15 cellular contexts compared by ENCODE assay signal in the genomic region with DNA sequence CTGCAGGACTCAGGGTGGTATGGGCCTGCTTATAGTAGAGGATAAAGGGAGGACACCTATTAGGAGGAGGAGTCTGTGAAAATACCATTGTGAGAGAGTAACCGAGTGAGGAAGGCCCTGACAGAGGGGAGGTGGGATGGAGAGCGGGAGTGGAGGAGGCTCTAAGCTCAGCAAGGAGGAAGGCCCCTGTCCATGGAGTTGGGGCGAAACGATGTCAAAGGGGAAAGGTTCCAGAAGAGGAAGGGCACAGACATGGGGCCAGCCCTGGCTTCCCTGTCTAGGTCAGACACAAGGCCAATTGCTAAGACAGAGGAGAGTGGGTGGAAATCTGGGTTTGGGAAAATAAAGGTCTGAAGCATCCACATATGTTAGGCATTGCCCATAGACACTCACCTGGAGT.
"Had no signal": no experiment of that assay in that cellular context is flagged by ENCODE, and none has a peak within 500 bp of the region (broad histone marks: within the 10 kb centered on the region; RNA-seq: fewer than 3 reads in every experiment).

No MANE protein-coding gene starts in this region.

- H3K27me3 Mint-ChIP-seq: activated CD4-positive, alpha-beta T cell treated with anti-CD3 and anti-CD28 coated beads for 36 hours had no signal

- H3K27me3 ChIP-seq: cardiac muscle cell, colonic mucosa, SJCRH30, upper lobe of left lung had no signal

- DNase-seq: activated CD4-positive, alpha-beta memory T cell treated with anti-CD3 and anti-CD28 coated beads, Interleukin-2, amount 10 ng/mL, durations not matched to agents 7 days and 5 days; activated CD4-positive, alpha-beta T cell treated with anti-CD3 and anti-CD28 coated beads for 36 hours; activated naive CD4-positive, alpha-beta T cell treated with anti-CD3 and anti-CD28 coated beads, Interleukin-2, amount 50 U/mL, for 16 hours; colonic mucosa; effector memory CD4-positive, alpha-beta T cell; SJCRH30; stimulated activated CD4-positive, alpha-beta T cell treated with anti-CD3 and anti-CD28 coated beads, Interleukin-4, amount 100 ng/mL, for 4 hours; upper lobe of left lung had no signal

- H3K4me3 ChIP-seq: cardiac muscle cell, colonic mucosa, gastroesophageal sphincter, SJCRH30, upper lobe of left lung had no signal

- H3K36me3 ChIP-seq: cardiac muscle cell, colonic mucosa, gastroesophageal sphincter, SJCRH30, upper lobe of left lung had no signal

- H3K9me3 ChIP-seq: colonic mucosa, gastroesophageal sphincter, SJCRH30, upper lobe of left lung had no signal

- H3K4me3 Mint-ChIP-seq: activated CD4-positive, alpha-beta memory T cell treated with anti-CD3 and anti-CD28 coated beads, Interleukin-2, amount 10 ng/mL, durations not matched to agents 7 days and 5 days; activated CD4-positive, alpha-beta T cell treated with anti-CD3 and anti-CD28 coated beads for 36 hours; mesothelial cell of epicardium; neural crest cell had no signal

- H3K9me3 Mint-ChIP-seq: activated CD4-positive, alpha-beta memory T cell treated with anti-CD3 and anti-CD28 coated beads, Interleukin-2, amount 10 ng/mL, durations not matched to agents 7 days and 5 days; activated T-helper 2 cell treated with anti-CD3 and anti-CD28 coated beads, Interferon-gamma antibody, Interleukin-2, Interleukin-4, amounts not matched to agents 10 μg/mL and 5 μg/mL and 100 μg/mL, durations not matched to agents 14 hours and 24 hours and 36 hours; mesothelial cell of epicardium; neural crest cell had no signal

- H3K36me3 Mint-ChIP-seq: mesothelial cell of epicardium had no signal

- H3K27ac ChIP-seq: cardiac muscle cell, colonic mucosa, epithelial cell of prostate, gastroesophageal sphincter, parathyroid adenoma, SJCRH30 had no signal

- H3K27ac Mint-ChIP-seq: activated CD4-positive, alpha-beta memory T cell treated with anti-CD3 and anti-CD28 coated beads, Interleukin-2, amount 10 ng/mL, durations not matched to agents 7 days and 5 days; activated CD4-positive, alpha-beta T cell treated with anti-CD3 and anti-CD28 coated beads for 36 hours; activated T-helper 2 cell treated with anti-CD3 and anti-CD28 coated beads, Interferon-gamma antibody, Interleukin-2, Interleukin-4, amounts not matched to agents 10 μg/mL and 5 μg/mL and 100 μg/mL, durations not matched to agents 14 hours and 24 hours and 36 hours; mesothelial cell of epicardium had no signal

- ATAC-seq: activated CD4-positive, alpha-beta T cell treated with anti-CD3 and anti-CD28 coated beads for 36 hours; gastroesophageal sphincter had no signal
